ENCODE assay signal across 8 cellular contexts in genomic region chr14:51094282-51094821, GRCh38. TPM values are rescaled to one million over a fixed set of nuclear protein-coding genes. Genes with fewer than 3 reads are reported as not detected.
DNase-seq lines count a peak whose midpoint lies in the region; ATAC-seq and TF ChIP-seq lines count a peak whose summit lies in the region.

No MANE protein-coding gene starts in this region.

- H3K4me1 ChIP-seq in HCT116 (ENCODE audit: control insufficient read depth in 1 of 2, insufficient read depth in 2 of 2, low read length in 2 of 2) (peaks cover 0 to 20% of the 10 kb centered on the region in 2 experiments; a peak in 2 of 4 replicates), esophagus (ENCODE audit: control insufficient read depth in 2 of 2, insufficient read depth in 2 of 2, low read length in 1 of 2) (peaks cover 7 to 10% of the 10 kb centered on the region in 2 donors)

- H3K27ac ChIP-seq in AG04450 (ENCODE audit: low read depth, low read length) (no peak overlapping the region), HCT116 (ENCODE audit: low read depth, low read length) (no peak overlapping the region; the same call in 1 of the 2 replicates), esophagus (ENCODE audit: low read depth in 2 of 2, low read length in 1 of 2) (no peak overlapping the region), neural cell (ENCODE audit: low read length) (peak overlapping the region; percentile 94)

- CTCF ChIA-PET in AG04450 (lab: Charles Lee) = no interaction called here
- CTCF ChIA-PET in HCT116 (lab: Charles Lee) = interaction anchor here (1.8 kb wide), 1 partner anchor 12 kb away, joined by 5 read pairs; no protein-coding TSS in a partner anchor

- no peak for TF ChIP-seq RAD21 in HCT116 (IDR thresholded peaks at IDR 0.05; ENCODE audit: low read depth)
- TF ChIP-seq RAD21 in neural cell (conservative IDR thresholded peaks at IDR 0.05) = no peak

- H3F3A ChIP-seq in neural cell (ENCODE audit: insufficient read depth, low read length, poor library complexity, severe bottlenecking) = peaks cover 6% of the 10 kb centered on the region

- H3K79me2 ChIP-seq in HCT116 (ENCODE audit: insufficient read depth, low read length) = no peaks in the 10 kb centered on the region
- peaks cover 8% of the 10 kb centered on the region for H3K79me2 ChIP-seq in neural cell (replicated peaks; ENCODE audit: insufficient read depth, low read length)

- peak overlapping the region; percentile 62 for H3K4me3 ChIP-seq in AG04450 (ENCODE audit: low read depth, low read length)
- peak overlapping the region; percentile 48 to 65 for H3K4me3 ChIP-seq in HCT116 (replicated peaks in 1 of 2; ENCODE audit: low read depth in 1 of 2, low read length in 2 of 2)
- H3K4me3 ChIP-seq in esophagus (ENCODE audit: low read depth in 1 of 2, low read length in 2 of 2) = peak overlapping the region; percentile 67 to 81
- peak overlapping the region; percentile 80 for H3K4me3 ChIP-seq in neural cell (ENCODE audit: low read length)

- H3K27me3 ChIP-seq in AG04450 (ENCODE audit: control insufficient read depth, insufficient read depth, low read length) = peaks cover 29% of the 10 kb centered on the region
- H3K27me3 ChIP-seq in HCT116 (ENCODE audit: insufficient read depth, low read length) = no peaks in the 10 kb centered on the region
- H3K27me3 ChIP-seq in esophagus (ENCODE audit: control insufficient read depth in 1 of 2, insufficient read depth in 2 of 2, low read length in 2 of 2) = peaks cover 0 to 7% of the 10 kb centered on the region in 2 donors
- H3K27me3 ChIP-seq in neural cell (ENCODE audit: insufficient read depth, low read depth, low read length) = peaks cover 5% of the 10 kb centered on the region

- TF ChIP-seq CTCF in AG04450 (IDR thresholded peaks at IDR 0.05; ENCODE audit: low read depth, low read length) (no peak), HCT116 (IDR thresholded peaks at IDR 0.05 in 2 of 3, conservative IDR thresholded peaks at IDR 0.05 in 1 of 3; ENCODE audit: borderline replicate concordance in 1 of 3, insufficient read depth in 1 of 3, low read depth in 2 of 3, low read length in 2 of 3) (no peak), neural cell (IDR thresholded peaks at IDR 0.05; ENCODE audit: poor library complexity, severe bottlenecking) (no peak)

- 0 to 1% methylated on average over 45 to 46 of the region's 46 CpGs for WGBS in esophagus, 2 donors

- no peaks in the 10 kb centered on the region for H3K36me3 Mint-ChIP-seq in activated CD4-positive, alpha-beta T cell treated with anti-CD3 and anti-CD28 coated beads, Interleukin-2, amount 10 ng/mL, durations not matched to agents 24 days and 14 days (ENCODE audit: low read depth)

- RAD21 ChIA-PET in HCT116 (lab: Charles Lee; ENCODE audit: low non-redundant PET in 1 of 2, low total read pairs in 2 of 2, uncharacterized antibody in 2 of 2, unreplicated experiment in 2 of 2) = interaction anchor here in 1 of 2 experiments (1.1 kb wide), 1 partner anchor 139 kb away, joined by 3 read pairs; no protein-coding TSS in a partner anchor

- no TSS peak for BruUV-seq in HCT116 (replicated peaks; lab: Mats Ljungman, UMichigan)

- TF ChIP-seq POLR2A in HCT116 (IDR thresholded peaks at IDR 0.05; ENCODE audit: borderline replicate concordance, extremely low read depth, insufficient read depth, insufficient read length) = no peak

- H3K36me3 ChIP-seq in HCT116 (ENCODE audit: control insufficient read depth in 1 of 2, insufficient read depth in 2 of 2, low read length in 2 of 2) (no peaks in the 10 kb centered on the region), esophagus (ENCODE audit: control insufficient read depth in 2 of 2, insufficient read depth in 2 of 2, low read length in 1 of 2) (no peaks in the 10 kb centered on the region), neural cell (ENCODE audit: insufficient read depth, low read length) (no peaks in the 10 kb centered on the region)

- H3K9ac ChIP-seq in HCT116 (ENCODE audit: low read length) (peak overlapping the region; percentile 57; the same call in 1 of the 2 replicates), neural cell (ENCODE audit: low read length) (peak overlapping the region; percentile 87)

- no peak for DNase-seq in AG04450 (ENCODE audit: low read depth, low spot score)
- no peak for DNase-seq in HCT116 (ENCODE audit: low read depth, low spot score)
- DNase-seq in activated CD4-positive, alpha-beta T cell treated with anti-CD3 and anti-CD28 coated beads, Interleukin-2, amount 10 ng/mL, durations not matched to agents 24 days and 14 days = peak; percentile 74
- DNase-seq in NCI-H1436 treated with DMSO at 0.1 percent for 48 hours (lab: John Stamatoyannopoulos, UW) = no peak
- DNase-seq in cerebellar cortex (ENCODE audit: low spot score) = no peak
- no peak for DNase-seq in effector CD8-positive, alpha-beta T cell (lab: John Stamatoyannopoulos, UW)

- peaks cover 7% of the 10 kb centered on the region; the same call in 1 of the 2 replicates for H3K9me3 ChIP-seq in AG04450 (ENCODE audit: control insufficient read depth, insufficient read depth, low read length)
- no peaks in the 10 kb centered on the region for H3K9me3 ChIP-seq in HCT116 (ENCODE audit: control insufficient read depth in 1 of 2, insufficient read depth in 1 of 2, low read depth in 1 of 2, low read length in 2 of 2)
- H3K9me3 ChIP-seq in esophagus (ENCODE audit: control insufficient read depth in 2 of 2, insufficient read depth in 1 of 2, low read depth in 1 of 2, low read length in 1 of 2) = peaks cover 0 to 2% of the 10 kb centered on the region in 2 donors
- no peaks in the 10 kb centered on the region for H3K9me3 ChIP-seq in neural cell (ENCODE audit: low read length)

- no peak for ATAC-seq in HCT116

- intact Hi-C loops in HCT116 (cut with micrococcal nuclease) = no loop called here
- intact Hi-C loops in activated CD4-positive, alpha-beta T cell treated with anti-CD3 and anti-CD28 coated beads, Interleukin-2, amount 10 ng/mL, durations not matched to agents 24 days and 14 days (cut with micrococcal nuclease) = loop anchor here (1.0 to 10.0 kb wide), 6 partner anchors 146 to 1510 kb away; partner anchors contain the start of genes FRMD6, GPR137C, PYGL and RPS29

- H2AFZ ChIP-seq in HCT116 (ENCODE audit: low read depth, low read length, poor library complexity, severe bottlenecking) (no peak overlapping the region), neural cell (ENCODE audit: low read depth, low read length) (peak overlapping the region; percentile 16)

- H3K27ac Mint-ChIP-seq in activated CD4-positive, alpha-beta T cell treated with anti-CD3 and anti-CD28 coated beads, Interleukin-2, amount 10 ng/mL, durations not matched to agents 24 days and 14 days = no peak overlapping the region

- H3K4me3 Mint-ChIP-seq in activated CD4-positive, alpha-beta T cell treated with anti-CD3 and anti-CD28 coated beads, Interleukin-2, amount 10 ng/mL, durations not matched to agents 24 days and 14 days = peak overlapping the region; percentile 91

- peaks cover 52% of the 10 kb centered on the region for H3K27me3 Mint-ChIP-seq in activated CD4-positive, alpha-beta T cell treated with anti-CD3 and anti-CD28 coated beads, Interleukin-2, amount 10 ng/mL, durations not matched to agents 24 days and 14 days

- H3K9me2 ChIP-seq in HCT116 (ENCODE audit: insufficient read depth) = no peaks in the 10 kb centered on the region
- no peaks in the 10 kb centered on the region for H3K9me2 ChIP-seq in neural cell (ENCODE audit: insufficient read depth, low read length)

- no peak for TF ChIP-seq EP300 in neural cell (conservative IDR thresholded peaks at IDR 0.05; ENCODE audit: poor library complexity, severe bottlenecking)

- POLR2A ChIA-PET in AG04450 (lab: Yijun Ruan, JAX) (no interaction called here), HCT116 (lab: Charles Lee) (interaction anchor here (1.0 to 1.8 kb wide), 4 partner anchors 8 to 139 kb away, joined by 5 to 10 read pairs (median 6); no protein-coding TSS in a partner anchor)

- H4K20me1 ChIP-seq in HCT116 (ENCODE audit: insufficient read depth) (no peaks in the 10 kb centered on the region), neural cell (ENCODE audit: insufficient read depth) (no peaks in the 10 kb centered on the region)

- H3K4me1 Mint-ChIP-seq in activated CD4-positive, alpha-beta T cell treated with anti-CD3 and anti-CD28 coated beads, Interleukin-2, amount 10 ng/mL, durations not matched to agents 24 days and 14 days = peaks cover 15% of the 10 kb centered on the region

- H3K9me3 Mint-ChIP-seq in activated CD4-positive, alpha-beta T cell treated with anti-CD3 and anti-CD28 coated beads, Interleukin-2, amount 10 ng/mL, durations not matched to agents 24 days and 14 days = no peaks in the 10 kb centered on the region

- H3K4me2 ChIP-seq in HCT116 (ENCODE audit: low read length) (peak overlapping the region; percentile 91), neural cell (ENCODE audit: low read length) (peak overlapping the region; percentile 65)

TF ChIP-seq in HCT116, 20 proteins besides CTCF, POLR2A, EP300 and RAD21 (continues in another document):
- TF ChIP-seq EZH2phosphoT487 (IDR thresholded peaks at IDR 0.05; ENCODE audit: borderline replicate concordance) (no peak), SIN3A (IDR thresholded peaks at IDR 0.05; ENCODE audit: low read depth) (no peak), EGR1 (IDR thresholded peaks at IDR 0.05; ENCODE audit: low read depth) (no peak), EZH2 (IDR thresholded peaks at IDR 0.05) (no peak), ELF1 (IDR thresholded peaks at IDR 0.05; ENCODE audit: borderline replicate concordance, low read depth) (no peak), FOSL1 (IDR thresholded peaks at IDR 0.05; ENCODE audit: low read depth) (no peak), SP1 (IDR thresholded peaks at IDR 0.05; ENCODE audit: low read depth) (no peak), ZNF274 (IDR thresholded peaks at IDR 0.05; ENCODE audit: low read depth, low read length) (no peak)

TF ChIP-seq in neural cell, 6 proteins besides CTCF, POLR2A, EP300 and RAD21 (continues in another document):
- TF ChIP-seq EZH2 (IDR thresholded peaks at IDR 0.05; ENCODE audit: borderline replicate concordance, insufficient read depth, low read length, poor library complexity, severe bottlenecking) = no peak

RNA-seq across cellular contexts. Expression of gene TRIM9, which starts 0.6 kb away (rescaled TPM):
- polyA plus RNA-seq in AG04450 (2011; rRNA removed) = 0.02 and 0.06 TPM in 2 replicates
- polyA minus RNA-seq in AG04450 (2011; rRNA and poly(A)+ RNA removed) = not detected in 2 replicates
- total RNA-seq in HCT116 (2021; ENCODE audit: unreplicated experiment) = 4.6 TPM
- polyA plus RNA-seq in HCT116 (2012) = 2.5 and 3.8 TPM in 2 replicates
- 0.47 and 0.52 TPM in 2 replicates for total RNA-seq in activated CD4-positive, alpha-beta T cell treated with anti-CD3 and anti-CD28 coated beads, Interleukin-2, amount 10 ng/mL, durations not matched to agents 24 days and 14 days
- polyA plus RNA-seq in esophagus = under 1 TPM; 0.06 to 0.11 TPM
- 15.9 and 18.9 TPM in 2 replicates for polyA plus RNA-seq in neural cell
- 21.3 and 21.9 TPM in 2 replicates for polyA minus RNA-seq in neural cell

Comparison
In these comparisons a context has a peak if more than half of its experiments do, and no peak if none do; other contexts are left out.
1. RNA of gene TRIM9, which starts 0.6 kb away (polyA plus RNA-seq): 15.9 to 18.9 TPM in neural cell; 0.06 to 0.11 TPM in esophagus and 0.02 to 0.06 TPM in AG04450; every median in the first group is over 10 times any median in the second.
2. Peak in every context shown above with its lines, with median percentiles within 50 percentile points of each other: H3K4me3 ChIP-seq.